Comparison of ENCODE assay signal across 14 cellular contexts in genomic region chr4:111512081-111512774, GRCh38.
DNase-seq lines count a peak whose midpoint lies in the region; ATAC-seq, FAIRE-seq and TF ChIP-seq lines count a peak whose summit lies in the region.
"Had no signal": no experiment of that assay in that cellular context is flagged by ENCODE, and none has a peak within 500 bp of the region (broad histone marks: within the 10 kb centered on the region; RNA-seq: fewer than 3 reads in every experiment).

No MANE protein-coding gene starts in this region.

- TF ChIP-seq RAD21 in K562 (CRISPR knock-in tag; conservative IDR thresholded peaks at IDR 0.05 in 1 of 2, IDR thresholded peaks at IDR 0.05 in 1 of 2): no peak

- no peak for TF ChIP-seq EP300 in K562 (IDR thresholded peaks at IDR 0.05; ENCODE audit: low read length)
- TF ChIP-seq EP300 in upper lobe of left lung (IDR thresholded peaks at IDR 0.05): no peak

- in situ Hi-C loops in K562 (cut with MboI): no loop called here

- no peak overlapping the region for H3K4me2 ChIP-seq in K562 (ENCODE audit: insufficient read depth, low read length)
- H3K4me2 ChIP-seq: KMS-11 had no signal

- FAIRE-seq in HTR-8/SVneo (lab: Jason Lieb, UNC) (no peak), K562 (lab: Jason Lieb, UNC) (no peak)
- FAIRE-seq: GM12878 had no signal

- BruUV-seq in K562 (replicated peaks; lab: Mats Ljungman, UMichigan): no TSS peak

- H3K4me3 ChIP-seq in K562 (no peak overlapping the region), kidney epithelial cell (ENCODE audit: low read depth, low read length) (no peak overlapping the region), upper lobe of left lung (no peak overlapping the region), BE2C (ENCODE audit: low read depth, low read length) (no peak overlapping the region)
- H3K4me3 ChIP-seq: GM12878 had no signal

- H4K20me1 ChIP-seq in K562 (replicated peaks; ENCODE audit: control insufficient read depth, insufficient read depth, low read length): no peaks in the 10 kb centered on the region

- POLR2A ChIA-PET in K562 (lab: Yijun Ruan, JAX): no interaction called here

- TF ChIP-seq CTCF in K562 (IDR thresholded peaks at IDR 0.05 in 2 of 3, conservative IDR thresholded peaks at IDR 0.05 in 1 of 3; ENCODE audit: insufficient read depth in 2 of 3, low read depth in 1 of 3, low read length in 3 of 3): no peak
- TF ChIP-seq CTCF in kidney epithelial cell (IDR thresholded peaks at IDR 0.05; ENCODE audit: insufficient read depth, low read length, poor library complexity, severe bottlenecking): no peak
- no peak for TF ChIP-seq CTCF in upper lobe of left lung (IDR thresholded peaks at IDR 0.05)
- TF ChIP-seq CTCF in BE2C (IDR thresholded peaks at IDR 0.05; ENCODE audit: low read depth, low read length): no peak

- H3K27me3 ChIP-seq in K562 (ENCODE audit: control insufficient read depth in 2 of 2, insufficient read depth in 2 of 2, low read length in 2 of 2) (no peaks in the 10 kb centered on the region), kidney epithelial cell (ENCODE audit: control insufficient read depth, insufficient read depth, low read length) (no peaks in the 10 kb centered on the region), upper lobe of left lung (no peaks in the 10 kb centered on the region), BE2C (no peaks in the 10 kb centered on the region)

- H3K9ac ChIP-seq in K562 (ENCODE audit: insufficient read depth in 1 of 2, low read depth in 2 of 2, low read length in 2 of 2): no peak overlapping the region
- H3K9ac ChIP-seq: KMS-11 had no signal

- no peaks in the 10 kb centered on the region for H3K4me1 ChIP-seq in K562 (replicated peaks in 1 of 2; ENCODE audit: control insufficient read depth in 2 of 2, insufficient read depth in 2 of 2, low read length in 2 of 2)
- H3K4me1 ChIP-seq in upper lobe of left lung: no peaks in the 10 kb centered on the region
- no peaks in the 10 kb centered on the region; the same call in 1 of the 2 replicates for H3K4me1 ChIP-seq in BE2C

- H3K36me3 ChIP-seq in K562 (ENCODE audit: control insufficient read depth, insufficient read depth, low read length): no peaks in the 10 kb centered on the region
- no peaks in the 10 kb centered on the region for H3K36me3 ChIP-seq in kidney epithelial cell (ENCODE audit: control insufficient read depth, insufficient read depth, low read length)
- H3K36me3 ChIP-seq in upper lobe of left lung: no peaks in the 10 kb centered on the region
- H3K36me3 ChIP-seq in BE2C: no peaks in the 10 kb centered on the region

- no peak overlapping the region for H2AFZ ChIP-seq in K562 (ENCODE audit: low read depth, low read length)

- H3K9me1 ChIP-seq in K562 (ENCODE audit: control insufficient read depth, insufficient read depth, low read length): no peaks in the 10 kb centered on the region

- H3K9me3 ChIP-seq in K562 (replicated peaks; ENCODE audit: control insufficient read depth, insufficient read depth, low read depth, low read length): 0 out of 2 replicates have a peak, but pooled peaks cover 1% of the 10 kb centered on the region
- H3K9me3 ChIP-seq in upper lobe of left lung: no peaks in the 10 kb centered on the region
- H3K9me3 ChIP-seq in BE2C: no peaks in the 10 kb centered on the region

- TF ChIP-seq POLR2A in K562 (conservative IDR thresholded peaks at IDR 0.05) (no peak), upper lobe of left lung (IDR thresholded peaks at IDR 0.05) (no peak)

- CTCF ChIA-PET in K562 (lab: Yijun Ruan, JAX; ENCODE audit: low intra/inter-chr PET ratio): no interaction called here

- H3K27ac ChIP-seq in K562 (ENCODE audit: extremely low read depth, low read depth, low read length) (no peak overlapping the region), upper lobe of left lung (no peak overlapping the region)
- H3K27ac ChIP-seq: KMS-11 had no signal

- no peaks in the 10 kb centered on the region for H3K79me2 ChIP-seq in K562 (ENCODE audit: control insufficient read depth, insufficient read depth, low read length)

- intact Hi-C loops in K562 (cut with micrococcal nuclease): no loop called here

- ATAC-seq in K562: no peak
- no peak for ATAC-seq in upper lobe of left lung (ENCODE audit: low FRiP score in 2 of 2)
- no peak for ATAC-seq in GM18502 (IDR thresholded peaks at IDR 0.05; ENCODE audit: poor library complexity, unreplicated experiment)
- ATAC-seq: GM12878 had no signal

- DNase-seq in AG08396 (ENCODE audit: low spot score) (peak; percentile 14), HTR-8/SVneo (ENCODE audit: insufficient read length, low spot score) (peak; percentile 20), K562 (ENCODE audit: extremely low read depth in 1 of 4, low spot score in 3 of 4) (no peak), kidney epithelial cell (ENCODE audit: low read depth) (peak; percentile 50), upper lobe of left lung (no peak), BE2C (no peak)
- DNase-seq in activated naive CD4-positive, alpha-beta T cell treated with anti-CD3 and anti-CD28 coated beads, Interleukin-2, amount 50 U/mL, for 16 hours: no peak
- DNase-seq: activated CD8-positive, alpha-beta memory T cell treated with anti-CD3 and anti-CD28 coated beads for 24 hours; CD4-positive, alpha-beta memory T cell; NCI-H524; T-helper 1 cell had no signal

- 0% methylated on average over 5 of the region's 5 CpGs for WGBS in K562 (ENCODE audit: insufficient coverage, low coverage, missing lambda C conversion rate)
- 67 to 71% methylated on average over 5 of the region's 5 CpGs for whole genome bisulfite sequencing in upper lobe of left lung, 2 donors

TF ChIP-seq in K562, 482 proteins besides CTCF, POLR2A, EP300 and RAD21:
- TF ChIP-seq ARNT (IDR thresholded peaks at IDR 0.05): no peak
- peak; percentile 37 for TF ChIP-seq C11orf30 (IDR thresholded peaks at IDR 0.05; ENCODE audit: low read depth)
- peak; percentile 77 for TF ChIP-seq MAFG (tag; conservative IDR thresholded peaks at IDR 0.05)
- TF ChIP-seq ZNF316 (IDR thresholded peaks at IDR 0.05): peak; percentile 67
- 0 out of 2 replicates have a peak, but pooled peaks have one; percentile 32 for TF ChIP-seq NFE2 (IDR thresholded peaks at IDR 0.05; ENCODE audit: low read depth)

Comparison
In these comparisons a context has a peak if more than half of its experiments do, and no peak if none do; other contexts are left out.
1. DNase-seq: peak in AG08396 (single experiment), HTR-8/SVneo (single experiment) and kidney epithelial cell (single experiment); none in K562 (0 of 4), activated naive CD4-positive, alpha-beta T cell treated with anti-CD3 and anti-CD28 coated beads, Interleukin-2, amount 50 U/mL, for 16 hours (single experiment), upper lobe of left lung (0 of 2) and BE2C (single experiment).